In the genomic region with DNA sequence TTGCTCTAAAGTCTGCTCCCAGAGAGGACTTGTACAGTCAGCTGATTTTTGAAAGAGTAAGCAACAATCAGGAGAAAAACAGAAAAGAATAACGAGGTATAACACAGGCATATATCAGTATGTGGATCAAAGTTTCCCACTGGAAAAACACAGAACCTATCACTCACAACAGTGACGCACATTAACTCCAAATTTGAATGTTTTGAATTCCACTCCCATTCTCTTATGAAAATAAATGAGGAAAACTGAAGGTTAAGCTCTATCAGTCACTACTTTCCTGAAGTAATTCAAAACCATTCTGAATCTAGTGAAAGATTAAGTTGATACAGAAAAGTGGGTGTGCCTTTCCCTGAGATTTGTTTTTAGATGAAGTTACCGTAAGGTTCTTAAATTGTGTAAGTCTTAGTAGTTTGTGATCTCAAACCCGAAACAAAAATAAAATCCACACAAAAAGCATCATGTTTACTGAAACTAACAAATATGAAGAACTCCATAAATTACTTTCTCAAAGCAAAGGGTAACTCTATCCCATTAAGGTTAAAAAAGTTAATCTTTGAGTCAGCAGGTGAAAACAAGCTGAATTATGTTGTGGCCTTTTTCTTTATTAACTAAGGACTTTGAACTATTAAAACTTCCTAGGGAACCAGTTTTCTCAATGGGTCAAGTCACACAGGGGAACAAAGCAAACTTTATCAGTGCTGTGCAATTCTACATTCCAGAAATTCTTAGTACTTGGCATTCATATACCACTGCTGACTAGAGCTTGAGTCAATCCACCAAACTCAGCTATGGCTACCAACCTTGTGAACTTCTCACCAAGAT, we compare ENCODE assay signal across 10 cellular contexts.
DNase-seq lines count a peak whose midpoint lies in the region; ATAC-seq and TF ChIP-seq lines count a peak whose summit lies in the region.
"Had no signal": no experiment of that assay in that cellular context is flagged by ENCODE, and none has a peak within 500 bp of the region (broad histone marks: within the 10 kb centered on the region; RNA-seq: fewer than 3 reads in every experiment).

No MANE protein-coding gene starts in this region.

- H3K9me2 ChIP-seq in SK-N-SH, result no peaks in the 10 kb centered on the region

- no peaks in the 10 kb centered on the region for H3K27me3 Mint-ChIP-seq in Calu3 (ENCODE audit: unreplicated experiment)

- peaks cover 30% of the 10 kb centered on the region for H3F3A ChIP-seq in SK-N-SH (replicated peaks; ENCODE audit: insufficient read depth)

- no peak for TF ChIP-seq RAD21 in SK-N-SH (IDR thresholded peaks at IDR 0.05; ENCODE audit: low read length)

- H4K20me1 ChIP-seq in SK-N-SH (ENCODE audit: insufficient read depth), result no peaks in the 10 kb centered on the region

- TF ChIP-seq EP300 in SK-N-SH (IDR thresholded peaks at IDR 0.05; ENCODE audit: borderline replicate concordance in 1 of 2, low read depth in 1 of 2, low read length in 1 of 2), result peak in 1 of 2 experiments; percentile 65; a peak in 2 of 4 replicates

- CTCF ChIA-PET in Calu3 (lab: Charles Lee), result interaction anchor here (0.6 to 1.9 kb wide), 14 partner anchors 8 to 1979 kb away, joined by 3 to 13 read pairs (median 4); no protein-coding TSS in a partner anchor
- CTCF ChIA-PET in SK-N-SH (lab: Yijun Ruan, JAX), result interaction anchor here (0.9 to 1.3 kb wide), 3 partner anchors 13 to 213 kb away, joined by 3 to 5 read pairs (median 3); no protein-coding TSS in a partner anchor

- H3K27ac ChIP-seq in SK-N-SH (ENCODE audit: low read depth in 2 of 2, low read length in 1 of 2), result peak overlapping the region; percentile 78 to 95

- peak overlapping the region; percentile 54; the same call in 1 of the 2 replicates for H2AFZ ChIP-seq in SK-N-SH (ENCODE audit: low read depth)

- H3K4me1 Mint-ChIP-seq in Calu3 (ENCODE audit: low read depth, unreplicated experiment), result peaks cover 41% of the 10 kb centered on the region

- peak overlapping the region; percentile 87 for H3K27ac Mint-ChIP-seq in Calu3 (ENCODE audit: unreplicated experiment)

- peaks cover 7 to 39% of the 10 kb centered on the region in 2 experiments; a peak in 3 of 4 replicates for H3K4me1 ChIP-seq in SK-N-SH (ENCODE audit: control insufficient read depth in 1 of 2, insufficient read depth in 2 of 2, low read depth in 1 of 2, low read length in 1 of 2)

- in situ Hi-C loops in GM13976 (cut with MboI; ENCODE audit: low sequenced_read_pairs, unreplicated experiment), result no loop called here

- peak; percentile 79 for ATAC-seq in omental fat pad (ENCODE audit: low FRiP score)
- ATAC-seq in HG02884 (IDR thresholded peaks at IDR 0.05; ENCODE audit: unreplicated experiment), result no peak

- peaks cover 76% of the 10 kb centered on the region for H3K36me3 Mint-ChIP-seq in Calu3 (ENCODE audit: insufficient read depth, unreplicated experiment)

- H3K4me2 ChIP-seq in SK-N-SH, result peak overlapping the region; percentile 84

- BruUV-seq in Calu3 (replicated peaks; lab: Mats Ljungman, UMichigan), result no TSS peak

- no peaks in the 10 kb centered on the region for H3K36me3 ChIP-seq in SK-N-SH (replicated peaks in 1 of 2; ENCODE audit: control insufficient read depth in 1 of 2, insufficient read depth in 2 of 2, low read length in 1 of 2)

- TF ChIP-seq CTCF in Calu3 (IDR thresholded peaks at IDR 0.05; ENCODE audit: unreplicated experiment), result no peak
- no peak for TF ChIP-seq CTCF in SK-N-SH (IDR thresholded peaks at IDR 0.05)
- no peak for TF ChIP-seq CTCF in fibroblast of the aortic adventitia (IDR thresholded peaks at IDR 0.05; ENCODE audit: insufficient read depth, low read length)
- no peak for TF ChIP-seq CTCF in omental fat pad (IDR thresholded peaks at IDR 0.05)
- TF ChIP-seq CTCF in GM13976 (IDR thresholded peaks at IDR 0.05; ENCODE audit: borderline replicate concordance, control extremely low read depth, extremely low read depth, insufficient read depth, missing control alignments), result no peak

- H3K27me3 ChIP-seq in SK-N-SH (ENCODE audit: insufficient read depth), result no peaks in the 10 kb centered on the region

- DNase-seq in Calu3 (peak; percentile 51), SK-N-SH (no peak), fibroblast of the aortic adventitia (ENCODE audit: low read depth) (peak; percentile 91), omental fat pad (ENCODE audit: low spot score) (no peak), GM13976 (ENCODE audit: low spot score) (no peak), NCI-H1105 (lab: John Stamatoyannopoulos, UW) (no peak), NCI-H2029 (lab: John Stamatoyannopoulos, UW) (no peak)
- DNase-seq: DMS 273 treated with DMSO at 0.1 percent for 48 hours, NCI-H1092 had no signal

- H3K4me3 ChIP-seq in SK-N-SH (ENCODE audit: low read depth in 2 of 2, low read length in 1 of 2) (peak overlapping the region; percentile 27 to 53; a peak in 3 of 4 replicates), fibroblast of the aortic adventitia (ENCODE audit: low read depth, low read length) (peak overlapping the region; percentile 2)

- H3K9me3 ChIP-seq in SK-N-SH, result no peaks in the 10 kb centered on the region

- H3K79me2 ChIP-seq in SK-N-SH (ENCODE audit: insufficient read depth), result peaks cover 17% of the 10 kb centered on the region; the same call in 1 of the 2 replicates

- intact Hi-C loops in Calu3 (cut with micrococcal nuclease; ENCODE audit: unreplicated experiment), result loop anchor here (2.0 to 10.0 kb wide), 3 partner anchors 20 to 200 kb away; no protein-coding TSS in a partner anchor

- WGBS in SK-N-SH (ENCODE audit: low lambda C conversion rate), result 20% methylated on average over 4 of the region's 4 CpGs

- peak overlapping the region; percentile 76 for H3K4me3 Mint-ChIP-seq in Calu3 (ENCODE audit: low read depth, unreplicated experiment)

- POLR2A ChIA-PET in SK-N-SH (lab: Yijun Ruan, JAX), result no interaction called here

- H3K9ac ChIP-seq in SK-N-SH, result peak overlapping the region; percentile 77

- H3K9me3 Mint-ChIP-seq in Calu3 (ENCODE audit: low read depth, unreplicated experiment), result no peaks in the 10 kb centered on the region

TF ChIP-seq in SK-N-SH, 30 proteins besides CTCF, POLR2A, EP300 and RAD21:
- TF ChIP-seq YY1 (IDR thresholded peaks at IDR 0.05; ENCODE audit: low read depth) (0 out of 2 replicates have a peak, but pooled peaks have one; percentile 50), TEAD4 (IDR thresholded peaks at IDR 0.05; ENCODE audit: borderline replicate concordance, insufficient read depth) (peak; percentile 93), RCOR1 (IDR thresholded peaks at IDR 0.05; ENCODE audit: low read length) (no peak), RFX5 (IDR thresholded peaks at IDR 0.05; ENCODE audit: low read length) (no peak), POLR2AphosphoS5 (IDR thresholded peaks at IDR 0.05; ENCODE audit: low read depth, low read length) (no peak), FOSL2 (IDR thresholded peaks at IDR 0.05; ENCODE audit: borderline replicate concordance, low read depth) (peak; percentile 65; the same call in 1 of the 2 replicates), JUND (IDR thresholded peaks at IDR 0.05) (peak; percentile 45), RXRA (IDR thresholded peaks at IDR 0.05; ENCODE audit: borderline replicate concordance, low read depth) (peak; percentile 55; the same call in 1 of the 2 replicates), NFIC (IDR thresholded peaks at IDR 0.05; ENCODE audit: borderline replicate concordance) (peak; percentile 81), NRF1 (IDR thresholded peaks at IDR 0.05; ENCODE audit: low read depth, low read length) (no peak), TCF12 (IDR thresholded peaks at IDR 0.05) (peak; percentile 48)
- TF ChIP-seq, protein P1, sequence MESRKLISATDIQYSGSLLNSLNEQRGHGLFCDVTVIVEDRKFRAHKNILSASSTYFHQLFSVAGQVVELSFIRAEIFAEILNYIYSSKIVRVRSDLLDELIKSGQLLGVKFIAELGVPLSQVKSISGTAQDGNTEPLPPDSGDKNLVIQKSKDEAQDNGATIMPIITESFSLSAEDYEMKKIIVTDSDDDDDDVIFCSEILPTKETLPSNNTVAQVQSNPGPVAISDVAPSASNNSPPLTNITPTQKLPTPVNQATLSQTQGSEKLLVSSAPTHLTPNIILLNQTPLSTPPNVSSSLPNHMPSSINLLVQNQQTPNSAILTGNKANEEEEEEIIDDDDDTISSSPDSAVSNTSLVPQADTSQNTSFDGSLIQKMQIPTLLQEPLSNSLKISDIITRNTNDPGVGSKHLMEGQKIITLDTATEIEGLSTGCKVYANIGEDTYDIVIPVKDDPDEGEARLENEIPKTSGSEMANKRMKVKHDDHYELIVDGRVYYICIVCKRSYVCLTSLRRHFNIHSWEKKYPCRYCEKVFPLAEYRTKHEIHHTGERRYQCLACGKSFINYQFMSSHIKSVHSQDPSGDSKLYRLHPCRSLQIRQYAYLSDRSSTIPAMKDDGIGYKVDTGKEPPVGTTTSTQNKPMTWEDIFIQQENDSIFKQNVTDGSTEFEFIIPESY (IDR thresholded peaks at IDR 0.05; ENCODE audit: borderline replicate concordance, low read depth), result 0 out of 2 replicates have a peak, but pooled peaks have one; percentile 29
- TF ChIP-seq, protein P2, sequence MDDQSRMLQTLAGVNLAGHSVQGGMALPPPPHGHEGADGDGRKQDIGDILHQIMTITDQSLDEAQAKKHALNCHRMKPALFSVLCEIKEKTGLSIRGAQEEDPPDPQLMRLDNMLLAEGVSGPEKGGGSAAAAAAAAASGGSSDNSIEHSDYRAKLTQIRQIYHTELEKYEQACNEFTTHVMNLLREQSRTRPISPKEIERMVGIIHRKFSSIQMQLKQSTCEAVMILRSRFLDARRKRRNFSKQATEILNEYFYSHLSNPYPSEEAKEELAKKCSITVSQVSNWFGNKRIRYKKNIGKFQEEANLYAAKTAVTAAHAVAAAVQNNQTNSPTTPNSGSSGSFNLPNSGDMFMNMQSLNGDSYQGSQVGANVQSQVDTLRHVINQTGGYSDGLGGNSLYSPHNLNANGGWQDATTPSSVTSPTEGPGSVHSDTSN (IDR thresholded peaks at IDR 0.05), result peak; percentile 56
- TF ChIP-seq, protein P3, sequence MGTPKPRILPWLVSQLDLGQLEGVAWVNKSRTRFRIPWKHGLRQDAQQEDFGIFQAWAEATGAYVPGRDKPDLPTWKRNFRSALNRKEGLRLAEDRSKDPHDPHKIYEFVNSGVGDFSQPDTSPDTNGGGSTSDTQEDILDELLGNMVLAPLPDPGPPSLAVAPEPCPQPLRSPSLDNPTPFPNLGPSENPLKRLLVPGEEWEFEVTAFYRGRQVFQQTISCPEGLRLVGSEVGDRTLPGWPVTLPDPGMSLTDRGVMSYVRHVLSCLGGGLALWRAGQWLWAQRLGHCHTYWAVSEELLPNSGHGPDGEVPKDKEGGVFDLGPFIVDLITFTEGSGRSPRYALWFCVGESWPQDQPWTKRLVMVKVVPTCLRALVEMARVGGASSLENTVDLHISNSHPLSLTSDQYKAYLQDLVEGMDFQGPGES (IDR thresholded peaks at IDR 0.05; ENCODE audit: low read depth, low read length), result no peak

Comparison
In these comparisons a context has a peak if more than half of its experiments do, and no peak if none do; other contexts are left out.
1. DNase-seq: peak in Calu3 (single experiment) and fibroblast of the aortic adventitia (single experiment); none in SK-N-SH (single experiment), omental fat pad (single experiment), GM13976 (single experiment), NCI-H1105 (single experiment) and NCI-H2029 (single experiment).